ENCODE assay signal across 1 cellular context in genomic region chr13:20981370-20982095, GRCh38.
TF ChIP-seq lines count a peak whose summit lies in the region.

No MANE protein-coding gene starts in this region.

TF ChIP-seq in GM23338, 12 proteins besides CTCF, POLR2A, EP300 and RAD21 (continued from another document):
- no peak for TF ChIP-seq ZNF462 (CRISPR knock-in tag; IDR thresholded peaks at IDR 0.05)
- TF ChIP-seq CREB1 (CRISPR knock-in tag; IDR thresholded peaks at IDR 0.05; ENCODE audit: low read depth) = no peak
- no peak for TF ChIP-seq POLR2AphosphoS5 (IDR thresholded peaks at IDR 0.05; ENCODE audit: low read depth)
- no peak for TF ChIP-seq NANOG (IDR thresholded peaks at IDR 0.05; ENCODE audit: borderline replicate concordance)
- TF ChIP-seq ZNF331 (CRISPR knock-in tag; IDR thresholded peaks at IDR 0.05; ENCODE audit: low read depth) = no peak
- TF ChIP-seq EZH2phosphoT487 (IDR thresholded peaks at IDR 0.05; ENCODE audit: unreplicated experiment) = no peak
- no peak for TF ChIP-seq ETS1 (IDR thresholded peaks at IDR 0.05)
- TF ChIP-seq JUNB (IDR thresholded peaks at IDR 0.05; ENCODE audit: unreplicated experiment) = no peak
- no peak for TF ChIP-seq ZNF114 (CRISPR knock-in tag; IDR thresholded peaks at IDR 0.05)
- no peak for TF ChIP-seq REST (IDR thresholded peaks at IDR 0.05; ENCODE audit: unreplicated experiment)
- no peak for TF ChIP-seq EZH2 (IDR thresholded peaks at IDR 0.05; ENCODE audit: low read depth, unreplicated experiment)
